Comparison of ENCODE assay signal across 26 cellular contexts in genomic region chr4:8121236-8122015, GRCh38.
"Had no signal": no experiment of that assay in that cellular context is flagged by ENCODE, and none has a peak within 500 bp of the region (broad histone marks: within the 10 kb centered on the region; RNA-seq: fewer than 3 reads in every experiment).

No MANE protein-coding gene starts in this region.

- H3K4me3 ChIP-seq: adrenal gland, ascending aorta, hepatocyte, left ventricle myocardium inferior, pancreas, skin epidermis, thoracic aorta had no signal

- H3K9me3 Mint-ChIP-seq: activated T-cell treated with anti-CD3 and anti-CD28 coated beads, Interleukin-2, amount 50 U/mL, for 24 hours; activated T-helper 17 cell treated with anti-CD3 and anti-CD28 coated beads, Interleukin-2, amount 50 U/mL, for 72 hours; mesothelial cell of epicardium; natural killer cell; T-helper 1 cell treated with Interleukin-12 subunit alpha and Interleukin-12 subunit beta and Interleukin-4 antibody, amounts not matched to agents 30 μg/mL and 1 μg/mL, for 36 hours had no signal

- ATAC-seq: activated CD4-positive, alpha-beta T cell treated with anti-CD3 and anti-CD28 coated beads for 36 hours; activated T-helper 17 cell treated with anti-CD3 and anti-CD28 coated beads, Interleukin-2, amount 50 U/mL, for 72 hours; foreskin keratinocyte; natural killer cell; right cardiac atrium; stimulated activated memory B cell treated with anti-CD40 and anti-IgM and Interleukin-4, amounts not matched to agents 10 μg/mL and 1 μg/mL and 100 μg/mL, for 72 hours; WTC11 had no signal

- H3K4me1 Mint-ChIP-seq: activated CD4-positive, alpha-beta T cell treated with anti-CD3 and anti-CD28 coated beads for 36 hours had no signal

- H2AFZ ChIP-seq: hepatocyte had no signal

- H3K27ac ChIP-seq: adrenal gland, ascending aorta, foreskin keratinocyte, hepatocyte, left ventricle myocardium inferior, skin epidermis, thoracic aorta had no signal

- H3K27me3 ChIP-seq: adrenal gland, ascending aorta, hepatocyte, pancreas had no signal

- H3K4me2 ChIP-seq: hepatocyte had no signal

- H3K9me3 ChIP-seq: adrenal gland, ascending aorta, left ventricle myocardium inferior, pancreas, thoracic aorta had no signal

- H3K4me1 ChIP-seq: adrenal gland, ascending aorta, foreskin keratinocyte had no signal

- H3K27me3 Mint-ChIP-seq: activated CD4-positive, alpha-beta T cell treated with anti-CD3 and anti-CD28 coated beads for 36 hours; activated naive CD8-positive, alpha-beta T cell; activated T-cell treated with anti-CD3 and anti-CD28 coated beads, Interleukin-2, amount 50 U/mL, for 24 hours; activated T-helper 17 cell treated with anti-CD3 and anti-CD28 coated beads, Interleukin-2, amount 50 U/mL, for 72 hours had no signal

- H3K27ac Mint-ChIP-seq: activated CD4-positive, alpha-beta T cell treated with anti-CD3 and anti-CD28 coated beads for 36 hours; activated naive CD8-positive, alpha-beta T cell; activated T-cell treated with anti-CD3 and anti-CD28 coated beads, Interleukin-2, amount 50 U/mL, for 24 hours; activated T-helper 17 cell treated with anti-CD3 and anti-CD28 coated beads, Interleukin-2, amount 50 U/mL, for 72 hours; immature natural killer cell; mesothelial cell of epicardium; natural killer cell; stimulated activated memory B cell treated with anti-CD40 and anti-IgM and Interleukin-4, amounts not matched to agents 10 μg/mL and 1 μg/mL and 100 μg/mL, for 72 hours; T-helper 1 cell treated with Interleukin-12 subunit alpha and Interleukin-12 subunit beta and Interleukin-4 antibody, amounts not matched to agents 30 μg/mL and 1 μg/mL, for 36 hours had no signal

- DNase-seq: activated CD4-positive, alpha-beta T cell treated with anti-CD3 and anti-CD28 coated beads for 36 hours; activated CD4-positive, alpha-beta T cell treated with anti-CD3 and anti-CD28 coated beads, Interleukin-2, amount 50 U/mL, for 4 hours; activated CD8-positive, alpha-beta memory T cell treated with anti-CD3 and anti-CD28 coated beads for 24 hours; activated CD8-positive, alpha-beta memory T cell treated with anti-CD3 and anti-CD28 coated beads, Interleukin-2, amount 50 U/mL, for 4 hours; activated T-cell treated with anti-CD3 and anti-CD28 coated beads, Interleukin-2, amount 50 U/mL, for 24 hours; adrenal gland; central memory CD4-positive, alpha-beta T cell; dermis blood vessel endothelial cell; effector memory CD4-positive, alpha-beta T cell; foreskin keratinocyte; immature natural killer cell; left ventricle myocardium inferior; natural killer cell; T1000 had no signal

- H3K36me3 ChIP-seq: adrenal gland, ascending aorta, left ventricle myocardium inferior, pancreas, thoracic aorta had no signal

- H3K4me3 Mint-ChIP-seq: activated CD4-positive, alpha-beta T cell treated with anti-CD3 and anti-CD28 coated beads for 36 hours; activated naive CD8-positive, alpha-beta T cell; activated T-cell treated with anti-CD3 and anti-CD28 coated beads, Interleukin-2, amount 50 U/mL, for 24 hours; activated T-helper 17 cell treated with anti-CD3 and anti-CD28 coated beads, Interleukin-2, amount 50 U/mL, for 72 hours; immature natural killer cell; mesothelial cell of epicardium; natural killer cell; stimulated activated memory B cell treated with anti-CD40 and anti-IgM and Interleukin-4, amounts not matched to agents 10 μg/mL and 1 μg/mL and 100 μg/mL, for 72 hours; T-helper 1 cell treated with Interleukin-12 subunit alpha and Interleukin-12 subunit beta and Interleukin-4 antibody, amounts not matched to agents 30 μg/mL and 1 μg/mL, for 36 hours; WTC11 had no signal

- H3K36me3 Mint-ChIP-seq: activated naive CD8-positive, alpha-beta T cell; immature natural killer cell; mesothelial cell of epicardium; natural killer cell; WTC11 had no signal

- FAIRE-seq: pancreas had no signal
